1 cellular context compared by ENCODE assay signal in genomic region chr16:31458835-31459721, GRCh38.
TF ChIP-seq lines count a peak whose summit lies in the region.

A gene with protein sequence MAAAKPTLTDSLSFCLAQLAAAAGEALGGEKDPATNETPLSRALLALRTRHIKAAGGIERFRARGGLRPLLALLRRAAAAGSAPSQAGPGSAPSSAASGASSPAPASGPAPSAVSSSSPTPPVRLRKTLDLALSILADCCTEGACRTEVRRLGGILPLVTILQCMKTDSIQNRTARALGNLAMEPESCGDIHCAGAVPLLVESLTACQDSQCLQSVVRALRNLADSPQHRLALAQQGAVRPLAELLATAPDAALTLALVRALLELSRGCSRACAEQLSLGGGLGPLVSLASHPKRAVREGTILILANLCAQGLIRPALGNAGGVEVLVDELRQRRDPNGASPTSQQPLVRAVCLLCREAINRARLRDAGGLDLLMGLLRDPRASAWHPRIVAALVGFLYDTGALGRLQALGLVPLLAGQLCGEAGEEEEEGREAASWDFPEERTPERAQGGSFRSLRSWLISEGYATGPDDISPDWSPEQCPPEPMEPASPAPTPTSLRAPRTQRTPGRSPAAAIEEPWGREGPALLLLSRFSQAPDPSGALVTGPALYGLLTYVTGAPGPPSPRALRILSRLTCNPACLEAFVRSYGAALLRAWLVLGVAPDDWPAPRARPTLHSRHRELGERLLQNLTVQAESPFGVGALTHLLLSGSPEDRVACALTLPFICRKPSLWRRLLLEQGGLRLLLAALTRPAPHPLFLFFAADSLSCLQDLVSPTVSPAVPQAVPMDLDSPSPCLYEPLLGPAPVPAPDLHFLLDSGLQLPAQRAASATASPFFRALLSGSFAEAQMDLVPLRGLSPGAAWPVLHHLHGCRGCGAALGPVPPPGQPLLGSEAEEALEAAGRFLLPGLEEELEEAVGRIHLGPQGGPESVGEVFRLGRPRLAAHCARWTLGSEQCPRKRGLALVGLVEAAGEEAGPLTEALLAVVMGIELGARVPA (plus strand): TSS chr16:31459501. CDS start chr16:31459525, 24 bp downstream.

TF ChIP-seq in K562, 482 proteins besides CTCF, POLR2A, EP300 and RAD21 (continued from another document and continues in another):
- TF ChIP-seq ZNF407 (IDR thresholded peaks at IDR 0.05; ENCODE audit: low read depth) (peak; percentile 89), ZNF785 (CRISPR knock-in tag; IDR thresholded peaks at IDR 0.05) (no peak), ZBED1 (IDR thresholded peaks at IDR 0.05) (peak; percentile 54; the same call in 1 of the 2 replicates), BRF1 (IDR thresholded peaks at IDR 0.05; ENCODE audit: borderline replicate concordance, extremely low read depth, insufficient read length) (no peak), OTX1 (CRISPR knock-in tag; IDR thresholded peaks at IDR 0.05) (peak; percentile 91; the same call in 1 of the 2 replicates), ZNF518B (CRISPR knock-in tag; IDR thresholded peaks at IDR 0.05) (no peak), TEAD1 (CRISPR knock-in tag; IDR thresholded peaks at IDR 0.05) (peak; percentile 16 to 63; a peak in 3 of 4 replicates), NR2F6 (CRISPR knock-in tag; IDR thresholded peaks at IDR 0.05) (no peak), U2AF2 (optimal IDR thresholded peaks at IDR 0.05; ENCODE audit: low read depth, low read length) (no peak), MTF1 (CRISPR knock-in tag; IDR thresholded peaks at IDR 0.05; ENCODE audit: borderline replicate concordance) (no peak), ZNF507 (tag; conservative IDR thresholded peaks at IDR 0.05) (no peak), TAF9B (IDR thresholded peaks at IDR 0.05; ENCODE audit: partially characterized antibody) (peak; percentile 95)
- TF ChIP-seq, protein P1, sequence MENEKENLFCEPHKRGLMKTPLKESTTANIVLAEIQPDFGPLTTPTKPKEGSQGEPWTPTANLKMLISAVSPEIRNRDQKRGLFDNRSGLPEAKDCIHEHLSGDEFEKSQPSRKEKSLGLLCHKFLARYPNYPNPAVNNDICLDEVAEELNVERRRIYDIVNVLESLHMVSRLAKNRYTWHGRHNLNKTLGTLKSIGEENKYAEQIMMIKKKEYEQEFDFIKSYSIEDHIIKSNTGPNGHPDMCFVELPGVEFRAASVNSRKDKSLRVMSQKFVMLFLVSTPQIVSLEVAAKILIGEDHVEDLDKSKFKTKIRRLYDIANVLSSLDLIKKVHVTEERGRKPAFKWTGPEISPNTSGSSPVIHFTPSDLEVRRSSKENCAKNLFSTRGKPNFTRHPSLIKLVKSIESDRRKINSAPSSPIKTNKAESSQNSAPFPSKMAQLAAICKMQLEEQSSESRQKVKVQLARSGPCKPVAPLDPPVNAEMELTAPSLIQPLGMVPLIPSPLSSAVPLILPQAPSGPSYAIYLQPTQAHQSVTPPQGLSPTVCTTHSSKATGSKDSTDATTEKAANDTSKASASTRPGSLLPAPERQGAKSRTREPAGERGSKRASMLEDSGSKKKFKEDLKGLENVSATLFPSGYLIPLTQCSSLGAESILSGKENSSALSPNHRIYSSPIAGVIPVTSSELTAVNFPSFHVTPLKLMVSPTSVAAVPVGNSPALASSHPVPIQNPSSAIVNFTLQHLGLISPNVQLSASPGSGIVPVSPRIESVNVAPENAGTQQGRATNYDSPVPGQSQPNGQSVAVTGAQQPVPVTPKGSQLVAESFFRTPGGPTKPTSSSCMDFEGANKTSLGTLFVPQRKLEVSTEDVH (IDR thresholded peaks at IDR 0.05; ENCODE audit: low read depth, partially characterized antibody) = peak; percentile 90
- TF ChIP-seq, protein P2, sequence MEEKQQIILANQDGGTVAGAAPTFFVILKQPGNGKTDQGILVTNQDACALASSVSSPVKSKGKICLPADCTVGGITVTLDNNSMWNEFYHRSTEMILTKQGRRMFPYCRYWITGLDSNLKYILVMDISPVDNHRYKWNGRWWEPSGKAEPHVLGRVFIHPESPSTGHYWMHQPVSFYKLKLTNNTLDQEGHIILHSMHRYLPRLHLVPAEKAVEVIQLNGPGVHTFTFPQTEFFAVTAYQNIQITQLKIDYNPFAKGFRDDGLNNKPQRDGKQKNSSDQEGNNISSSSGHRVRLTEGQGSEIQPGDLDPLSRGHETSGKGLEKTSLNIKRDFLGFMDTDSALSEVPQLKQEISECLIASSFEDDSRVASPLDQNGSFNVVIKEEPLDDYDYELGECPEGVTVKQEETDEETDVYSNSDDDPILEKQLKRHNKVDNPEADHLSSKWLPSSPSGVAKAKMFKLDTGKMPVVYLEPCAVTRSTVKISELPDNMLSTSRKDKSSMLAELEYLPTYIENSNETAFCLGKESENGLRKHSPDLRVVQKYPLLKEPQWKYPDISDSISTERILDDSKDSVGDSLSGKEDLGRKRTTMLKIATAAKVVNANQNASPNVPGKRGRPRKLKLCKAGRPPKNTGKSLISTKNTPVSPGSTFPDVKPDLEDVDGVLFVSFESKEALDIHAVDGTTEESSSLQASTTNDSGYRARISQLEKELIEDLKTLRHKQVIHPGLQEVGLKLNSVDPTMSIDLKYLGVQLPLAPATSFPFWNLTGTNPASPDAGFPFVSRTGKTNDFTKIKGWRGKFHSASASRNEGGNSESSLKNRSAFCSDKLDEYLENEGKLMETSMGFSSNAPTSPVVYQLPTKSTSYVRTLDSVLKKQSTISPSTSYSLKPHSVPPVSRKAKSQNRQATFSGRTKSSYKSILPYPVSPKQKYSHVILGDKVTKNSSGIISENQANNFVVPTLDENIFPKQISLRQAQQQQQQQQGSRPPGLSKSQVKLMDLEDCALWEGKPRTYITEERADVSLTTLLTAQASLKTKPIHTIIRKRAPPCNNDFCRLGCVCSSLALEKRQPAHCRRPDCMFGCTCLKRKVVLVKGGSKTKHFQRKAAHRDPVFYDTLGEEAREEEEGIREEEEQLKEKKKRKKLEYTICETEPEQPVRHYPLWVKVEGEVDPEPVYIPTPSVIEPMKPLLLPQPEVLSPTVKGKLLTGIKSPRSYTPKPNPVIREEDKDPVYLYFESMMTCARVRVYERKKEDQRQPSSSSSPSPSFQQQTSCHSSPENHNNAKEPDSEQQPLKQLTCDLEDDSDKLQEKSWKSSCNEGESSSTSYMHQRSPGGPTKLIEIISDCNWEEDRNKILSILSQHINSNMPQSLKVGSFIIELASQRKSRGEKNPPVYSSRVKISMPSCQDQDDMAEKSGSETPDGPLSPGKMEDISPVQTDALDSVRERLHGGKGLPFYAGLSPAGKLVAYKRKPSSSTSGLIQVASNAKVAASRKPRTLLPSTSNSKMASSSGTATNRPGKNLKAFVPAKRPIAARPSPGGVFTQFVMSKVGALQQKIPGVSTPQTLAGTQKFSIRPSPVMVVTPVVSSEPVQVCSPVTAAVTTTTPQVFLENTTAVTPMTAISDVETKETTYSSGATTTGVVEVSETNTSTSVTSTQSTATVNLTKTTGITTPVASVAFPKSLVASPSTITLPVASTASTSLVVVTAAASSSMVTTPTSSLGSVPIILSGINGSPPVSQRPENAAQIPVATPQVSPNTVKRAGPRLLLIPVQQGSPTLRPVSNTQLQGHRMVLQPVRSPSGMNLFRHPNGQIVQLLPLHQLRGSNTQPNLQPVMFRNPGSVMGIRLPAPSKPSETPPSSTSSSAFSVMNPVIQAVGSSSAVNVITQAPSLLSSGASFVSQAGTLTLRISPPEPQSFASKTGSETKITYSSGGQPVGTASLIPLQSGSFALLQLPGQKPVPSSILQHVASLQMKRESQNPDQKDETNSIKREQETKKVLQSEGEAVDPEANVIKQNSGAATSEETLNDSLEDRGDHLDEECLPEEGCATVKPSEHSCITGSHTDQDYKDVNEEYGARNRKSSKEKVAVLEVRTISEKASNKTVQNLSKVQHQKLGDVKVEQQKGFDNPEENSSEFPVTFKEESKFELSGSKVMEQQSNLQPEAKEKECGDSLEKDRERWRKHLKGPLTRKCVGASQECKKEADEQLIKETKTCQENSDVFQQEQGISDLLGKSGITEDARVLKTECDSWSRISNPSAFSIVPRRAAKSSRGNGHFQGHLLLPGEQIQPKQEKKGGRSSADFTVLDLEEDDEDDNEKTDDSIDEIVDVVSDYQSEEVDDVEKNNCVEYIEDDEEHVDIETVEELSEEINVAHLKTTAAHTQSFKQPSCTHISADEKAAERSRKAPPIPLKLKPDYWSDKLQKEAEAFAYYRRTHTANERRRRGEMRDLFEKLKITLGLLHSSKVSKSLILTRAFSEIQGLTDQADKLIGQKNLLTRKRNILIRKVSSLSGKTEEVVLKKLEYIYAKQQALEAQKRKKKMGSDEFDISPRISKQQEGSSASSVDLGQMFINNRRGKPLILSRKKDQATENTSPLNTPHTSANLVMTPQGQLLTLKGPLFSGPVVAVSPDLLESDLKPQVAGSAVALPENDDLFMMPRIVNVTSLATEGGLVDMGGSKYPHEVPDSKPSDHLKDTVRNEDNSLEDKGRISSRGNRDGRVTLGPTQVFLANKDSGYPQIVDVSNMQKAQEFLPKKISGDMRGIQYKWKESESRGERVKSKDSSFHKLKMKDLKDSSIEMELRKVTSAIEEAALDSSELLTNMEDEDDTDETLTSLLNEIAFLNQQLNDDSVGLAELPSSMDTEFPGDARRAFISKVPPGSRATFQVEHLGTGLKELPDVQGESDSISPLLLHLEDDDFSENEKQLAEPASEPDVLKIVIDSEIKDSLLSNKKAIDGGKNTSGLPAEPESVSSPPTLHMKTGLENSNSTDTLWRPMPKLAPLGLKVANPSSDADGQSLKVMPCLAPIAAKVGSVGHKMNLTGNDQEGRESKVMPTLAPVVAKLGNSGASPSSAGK (IDR thresholded peaks at IDR 0.05) = peak; percentile 96
- TF ChIP-seq, protein P3, sequence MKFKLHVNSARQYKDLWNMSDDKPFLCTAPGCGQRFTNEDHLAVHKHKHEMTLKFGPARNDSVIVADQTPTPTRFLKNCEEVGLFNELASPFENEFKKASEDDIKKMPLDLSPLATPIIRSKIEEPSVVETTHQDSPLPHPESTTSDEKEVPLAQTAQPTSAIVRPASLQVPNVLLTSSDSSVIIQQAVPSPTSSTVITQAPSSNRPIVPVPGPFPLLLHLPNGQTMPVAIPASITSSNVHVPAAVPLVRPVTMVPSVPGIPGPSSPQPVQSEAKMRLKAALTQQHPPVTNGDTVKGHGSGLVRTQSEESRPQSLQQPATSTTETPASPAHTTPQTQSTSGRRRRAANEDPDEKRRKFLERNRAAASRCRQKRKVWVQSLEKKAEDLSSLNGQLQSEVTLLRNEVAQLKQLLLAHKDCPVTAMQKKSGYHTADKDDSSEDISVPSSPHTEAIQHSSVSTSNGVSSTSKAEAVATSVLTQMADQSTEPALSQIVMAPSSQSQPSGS (CRISPR knock-in tag; IDR thresholded peaks at IDR 0.05) = no peak
